ENCODE assay signal across 9 cellular contexts in the genomic region with DNA sequence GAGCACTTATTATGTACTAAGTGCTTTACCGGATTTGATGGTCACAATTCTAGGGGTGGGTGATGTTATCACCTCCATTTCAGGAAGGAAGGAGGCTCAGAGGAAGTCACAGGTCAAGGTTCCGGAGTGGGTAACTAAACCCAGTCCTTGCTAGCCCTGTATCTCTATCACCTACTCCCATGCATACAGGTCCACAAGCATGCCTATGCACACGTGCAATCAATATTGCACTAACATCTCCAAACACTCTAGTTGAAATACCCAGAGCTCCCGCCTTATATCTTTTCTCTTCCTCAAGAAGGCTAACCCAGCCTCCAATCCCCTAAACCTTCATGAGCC. TPM values are rescaled to one million over a fixed set of nuclear protein-coding genes. Genes with fewer than 3 reads are reported as not detected.
DNase-seq lines count a peak whose midpoint lies in the region; ATAC-seq and TF ChIP-seq lines count a peak whose summit lies in the region.
"Had no signal": no experiment of that assay in that cellular context is flagged by ENCODE, and none has a peak within 500 bp of the region (broad histone marks: within the 10 kb centered on the region; RNA-seq: fewer than 3 reads in every experiment).

No MANE protein-coding gene starts in this region.

- DNase-seq in CD1c-positive myeloid dendritic cell (ENCODE audit: extremely low spot score) (peak; percentile 66), body of pancreas (no peak), mesendoderm (no peak), aorta (no peak), omental fat pad (ENCODE audit: low spot score) (no peak), NCI-H1092 treated with DMSO at 0.1 percent for 48 hours (lab: John Stamatoyannopoulos, UW) (no peak)
- no peak for DNase-seq in stimulated activated CD4-positive, alpha-beta T cell treated with anti-CD3 and anti-CD28 coated beads, Interleukin-4, amount 100 ng/mL, for 1 hour

- 23 to 25% methylated on average over 4 of the region's 4 CpGs for WGBS in body of pancreas, 2 donors
- WGBS in mesendoderm (ENCODE audit: extremely low coverage, insufficient coverage, low lambda C conversion rate), result no CpG with 5 or more reads among the region's 4 CpGs
- WGBS in aorta, 2 donors, result 37 to 50% methylated on average over 4 of the region's 4 CpGs

- no peak overlapping the region for H4K8ac ChIP-seq in mesendoderm (ENCODE audit: low read depth, low read length)

- peaks cover 26% of the 10 kb centered on the region for H3K27me3 ChIP-seq in HUES48 (ENCODE audit: control insufficient read depth, insufficient read depth, low read length)
- H3K27me3 ChIP-seq in body of pancreas, result no peaks in the 10 kb centered on the region
- H3K27me3 ChIP-seq in mesendoderm (ENCODE audit: insufficient read depth, low read length, poor library complexity), result no peaks in the 10 kb centered on the region
- no peaks in the 10 kb centered on the region for H3K27me3 ChIP-seq in aorta (ENCODE audit: control insufficient read depth in 1 of 2, insufficient read depth in 2 of 2, low read length in 1 of 2)

- H2BK5ac ChIP-seq in mesendoderm (ENCODE audit: low read length), result no peak overlapping the region

- peak overlapping the region; percentile 44 for H3K4me2 ChIP-seq in mesendoderm (ENCODE audit: low read length)

- H3K56ac ChIP-seq in mesendoderm (ENCODE audit: low read length), result no peak overlapping the region

- H3K79me2 ChIP-seq in mesendoderm (ENCODE audit: control insufficient read depth, insufficient read depth, low read length), result no peaks in the 10 kb centered on the region

- no peak overlapping the region for H3K23ac ChIP-seq in mesendoderm (ENCODE audit: low read length)

- no peaks in the 10 kb centered on the region for H3K36me3 ChIP-seq in HUES48 (ENCODE audit: control insufficient read depth, insufficient read depth, low read length)
- H3K36me3 ChIP-seq in body of pancreas (replicated peaks in 1 of 2; ENCODE audit: insufficient read depth in 1 of 2, low read depth in 2 of 2), result no peaks in the 10 kb centered on the region
- no peaks in the 10 kb centered on the region for H3K36me3 ChIP-seq in mesendoderm (ENCODE audit: control insufficient read depth, insufficient read depth, low read length)
- no peaks in the 10 kb centered on the region for H3K36me3 ChIP-seq in aorta (ENCODE audit: control insufficient read depth in 1 of 2, insufficient read depth in 2 of 2, low read length in 1 of 2)

- H3K27ac ChIP-seq in HUES48 (ENCODE audit: low read depth, low read length) (no peak overlapping the region), body of pancreas (peak overlapping the region; percentile 59 to 92 (median 83)), mesendoderm (ENCODE audit: low read depth, low read length) (no peak overlapping the region), aorta (ENCODE audit: low read depth in 1 of 2, low read length in 2 of 2) (peak overlapping the region in 1 of 2 donors; percentile 17)

- TF ChIP-seq POLR2A in body of pancreas (IDR thresholded peaks at IDR 0.05), result no peak

- intact Hi-C loops in body of pancreas (cut with DNase I) (no loop called here), aorta (cut with DNase I) (no loop called here)

- H3K4me1 ChIP-seq in HUES48 (ENCODE audit: control insufficient read depth, insufficient read depth, low read length) (peaks cover 4% of the 10 kb centered on the region; the same call in 1 of the 2 replicates), body of pancreas (peaks cover 28% of the 10 kb centered on the region), mesendoderm (ENCODE audit: control insufficient read depth, low read depth, low read length) (no peaks in the 10 kb centered on the region), aorta (ENCODE audit: control insufficient read depth in 1 of 2, insufficient read depth in 2 of 2, low read length in 2 of 2) (no peaks in the 10 kb centered on the region)

- H3K4me3 ChIP-seq in HUES48 (ENCODE audit: low read depth, low read length) (peak overlapping the region; percentile 72), body of pancreas (peak overlapping the region in 1 of 2 donors; percentile 25), mesendoderm (ENCODE audit: low read length) (no peak overlapping the region), aorta (ENCODE audit: low read length in 2 of 2) (no peak overlapping the region)
- H3K4me3 ChIP-seq: lung had no signal

- H3K79me1 ChIP-seq in mesendoderm (ENCODE audit: low read length), result no peaks in the 10 kb centered on the region

- ATAC-seq in body of pancreas (peak; percentile 6), aorta (ENCODE audit: low FRiP score) (peak; percentile 1), omental fat pad (ENCODE audit: low FRiP score) (no peak)

- H3K18ac ChIP-seq in mesendoderm (ENCODE audit: low read length), result no peak overlapping the region

- H3K4ac ChIP-seq in mesendoderm (ENCODE audit: low read depth, low read length), result no peak overlapping the region

- H2BK120ac ChIP-seq in mesendoderm (ENCODE audit: low read depth, low read length), result no peak overlapping the region

- no peak overlapping the region for H2BK15ac ChIP-seq in mesendoderm (replicated peaks; ENCODE audit: low read depth)

- no peak overlapping the region for H4K5ac ChIP-seq in mesendoderm (ENCODE audit: low read length)

- TF ChIP-seq CTCF in body of pancreas (IDR thresholded peaks at IDR 0.05) (no peak), omental fat pad (IDR thresholded peaks at IDR 0.05) (no peak)

- H3K9ac ChIP-seq in HUES48 (ENCODE audit: low read depth, low read length) (peak overlapping the region; percentile 59; the same call in 1 of the 2 replicates), mesendoderm (ENCODE audit: low read length) (peak overlapping the region; percentile 26)

- H3K9me3 ChIP-seq in HUES48 (ENCODE audit: control insufficient read depth, insufficient read depth, low read length), result no peaks in the 10 kb centered on the region
- no peaks in the 10 kb centered on the region for H3K9me3 ChIP-seq in body of pancreas
- no peaks in the 10 kb centered on the region for H3K9me3 ChIP-seq in aorta (ENCODE audit: control insufficient read depth, low read length)

- no peak overlapping the region for H2AK5ac ChIP-seq in mesendoderm (ENCODE audit: low read length)

RNA-seq across cellular contexts. Expression of a gene that starts 17.8 kb away (rescaled TPM):
- total RNA-seq in body of pancreas, result 10 to 100 TPM in 1 of 2 donors, 1 to 10 TPM in 1; 4.2 to 84.7 TPM
- polyA plus RNA-seq in mesendoderm (2013, experiment 1 of 2), result 0.29 TPM
- 0.34 TPM for polyA plus RNA-seq in mesendoderm (2013, experiment 2 of 2)
- 100 to 1,000 TPM in 1 of 2 donors, 1 to 10 TPM in 1; 3.1 to 754 TPM for total RNA-seq in aorta
- 100 to 1,000 TPM in 1 of 2 donors, 10 to 100 TPM in 1; 18.4 to 105 TPM for polyA plus RNA-seq in aorta
- total RNA-seq in omental fat pad, result 100 to 1,000 TPM; 306 to 713 (median 395) TPM

RNA-seq across cellular contexts. Expression of a gene that starts 26.3 kb away (rescaled TPM):
- 10 to 100 TPM; 91.3 to 97.9 TPM for total RNA-seq in body of pancreas
- 41.5 TPM for polyA plus RNA-seq in mesendoderm (2013, experiment 1 of 2)
- polyA plus RNA-seq in mesendoderm (2013, experiment 2 of 2), result 39.9 TPM
- total RNA-seq in aorta, result 10 to 100 TPM; 61.4 to 69.9 TPM
- polyA plus RNA-seq in aorta, result 10 to 100 TPM; 44.5 to 81.7 TPM
- 10 to 100 TPM; 63.7 to 93.8 (median 76.5) TPM for total RNA-seq in omental fat pad

RNA-seq across cellular contexts. Expression of a gene that starts 43.6 kb away (rescaled TPM):
- 1 to 10 TPM; 1.8 to 2.0 TPM for total RNA-seq in body of pancreas
- 53.1 TPM for polyA plus RNA-seq in mesendoderm (2013, experiment 1 of 2)
- polyA plus RNA-seq in mesendoderm (2013, experiment 2 of 2), result 52.0 TPM
- 1 to 10 TPM; 3.5 to 3.9 TPM for total RNA-seq in aorta
- 1 to 10 TPM; 1.9 to 3.6 TPM for polyA plus RNA-seq in aorta
- total RNA-seq in omental fat pad, result 10 to 100 TPM in 1 of 4 donors, 1 to 10 TPM in 3; 5.2 to 29.8 (median 6.3) TPM

RNA-seq across cellular contexts. Expression of a gene that starts 45.1 kb away (rescaled TPM):
- 10 to 100 TPM; 26.4 to 32.9 TPM for total RNA-seq in body of pancreas
- polyA plus RNA-seq in mesendoderm (2013, experiment 1 of 2), result 40.0 TPM
- 39.1 TPM for polyA plus RNA-seq in mesendoderm (2013, experiment 2 of 2)
- total RNA-seq in aorta, result 10 to 100 TPM; 64.2 to 76.5 TPM
- polyA plus RNA-seq in aorta, result 100 to 1,000 TPM in 1 of 2 donors, 10 to 100 TPM in 1; 11.1 to 153 TPM
- total RNA-seq in omental fat pad, result 10 to 100 TPM; 13.7 to 20.0 (median 15.6) TPM

RNA-seq across cellular contexts. Expression of a gene that starts 46.8 kb away (rescaled TPM):
- total RNA-seq in body of pancreas (1 to 10 TPM; 2.9 to 5.6 TPM), aorta (10 to 100 TPM in 1 of 2 donors, 1 to 10 TPM in 1; 8.1 to 11.6 TPM), omental fat pad (1 to 10 TPM; 3.8 to 9.4 (median 7.0) TPM)
- 17.1 TPM for polyA plus RNA-seq in mesendoderm (2013, experiment 1 of 2)
- 17.0 TPM for polyA plus RNA-seq in mesendoderm (2013, experiment 2 of 2)
- polyA plus RNA-seq in aorta, result 10 to 100 TPM in 1 of 2 donors, 1 to 10 TPM in 1; 7.0 to 13.1 TPM

Comparison
In these comparisons a context has a peak if more than half of its experiments do, and no peak if none do; other contexts are left out.
1. H3K27ac ChIP-seq: peak in body of pancreas (4 of 4); none in HUES48 (single experiment) and mesendoderm (single experiment).